ENCODE assay signal across 8 cellular contexts in the genomic region with DNA sequence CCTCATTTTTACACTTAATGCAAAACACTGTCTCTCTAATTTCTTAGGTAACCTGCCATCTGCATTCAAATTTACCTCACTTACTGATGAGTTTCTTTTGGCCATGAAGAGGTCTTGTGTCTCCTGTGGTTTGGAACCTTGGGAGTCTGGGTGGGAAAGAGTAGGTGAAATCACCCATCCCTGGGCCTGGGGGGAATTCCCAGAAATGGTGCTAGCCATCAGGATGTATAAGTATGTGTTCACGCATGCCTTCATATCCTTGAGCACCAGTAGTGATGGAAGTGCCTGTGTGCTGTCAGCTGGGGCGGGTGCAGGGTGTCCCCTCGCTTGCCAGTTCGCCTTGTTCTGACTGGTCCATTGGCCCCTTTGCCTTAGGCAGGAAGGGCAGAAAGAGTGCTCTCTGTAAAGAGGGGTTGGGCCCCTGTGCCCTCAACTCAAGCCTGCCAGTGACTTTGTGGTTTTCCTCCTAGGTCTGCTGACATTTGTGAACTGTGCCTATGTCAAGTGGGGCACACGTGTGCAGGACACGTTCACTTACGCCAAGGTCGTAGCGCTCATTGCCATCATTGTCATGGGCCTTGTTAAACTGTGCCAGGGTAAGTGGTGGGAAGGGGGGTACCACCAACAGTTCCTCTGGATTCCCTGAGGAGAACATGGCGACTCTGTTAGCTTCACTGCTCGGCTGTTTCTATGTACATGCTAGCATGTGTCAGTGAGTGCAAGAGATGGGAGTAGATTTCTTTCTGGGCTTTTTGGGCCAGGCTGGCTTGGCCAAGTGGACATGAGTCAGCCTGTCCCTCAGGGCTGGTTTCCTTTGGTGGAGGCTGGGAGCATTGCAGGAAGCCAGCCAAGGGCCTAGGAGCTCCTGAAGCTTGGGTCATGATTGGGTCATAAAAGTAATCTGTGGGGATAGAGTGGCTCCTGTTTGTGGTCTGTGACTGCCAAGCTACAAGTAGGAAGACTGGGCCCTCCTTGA. TPM values are rescaled to one million over a fixed set of nuclear protein-coding genes. Genes with fewer than 3 reads are reported as not detected.
DNase-seq lines count a peak whose midpoint lies in the region; ATAC-seq and TF ChIP-seq lines count a peak whose summit lies in the region.

No MANE protein-coding gene starts in this region.

- intact Hi-C loops in CD4-positive, alpha-beta T cell (cut with DNase I, micrococcal nuclease) = loop anchor here (1.0 to 2.0 kb wide), 3 partner anchors 15 to 22 kb away; no protein-coding TSS in a partner anchor

- peak overlapping the region; percentile 73 for H3K4me3 Mint-ChIP-seq in CD4-positive, alpha-beta T cell
- peak overlapping the region; percentile 24 for H3K4me3 Mint-ChIP-seq in natural killer cell treated with Interleukin-12 subunit alpha and Interleukin-12 subunit beta and Interleukin-15 and Interleukin-18, amount 100 ng/mL, for 72 hours

- H3K9me3 Mint-ChIP-seq in CD4-positive, alpha-beta T cell = no peaks in the 10 kb centered on the region
- H3K9me3 Mint-ChIP-seq in natural killer cell treated with Interleukin-12 subunit alpha and Interleukin-12 subunit beta and Interleukin-15 and Interleukin-18, amount 100 ng/mL, for 72 hours = no peaks in the 10 kb centered on the region

- peaks cover 93% of the 10 kb centered on the region for H3K4me1 Mint-ChIP-seq in CD4-positive, alpha-beta T cell (ENCODE audit: low read depth)
- peaks cover 71 to 74% of the 10 kb centered on the region in 2 donors for H3K4me1 Mint-ChIP-seq in natural killer cell treated with Interleukin-12 subunit alpha and Interleukin-12 subunit beta and Interleukin-15 and Interleukin-18, amount 100 ng/mL, for 72 hours (ENCODE audit: low read depth in 2 of 2)

- no peak for TF ChIP-seq CTCF in CD4-positive, alpha-beta T cell (IDR thresholded peaks at IDR 0.05)

- H3K27me3 Mint-ChIP-seq in CD4-positive, alpha-beta T cell = no peaks in the 10 kb centered on the region
- H3K27me3 Mint-ChIP-seq in natural killer cell treated with Interleukin-12 subunit alpha and Interleukin-12 subunit beta and Interleukin-15 and Interleukin-18, amount 100 ng/mL, for 72 hours = no peaks in the 10 kb centered on the region

- H3K27ac Mint-ChIP-seq in CD4-positive, alpha-beta T cell = peak overlapping the region; percentile 87
- peak overlapping the region; percentile 81 to 84 for H3K27ac Mint-ChIP-seq in natural killer cell treated with Interleukin-12 subunit alpha and Interleukin-12 subunit beta and Interleukin-15 and Interleukin-18, amount 100 ng/mL, for 72 hours

- H3K36me3 Mint-ChIP-seq in CD4-positive, alpha-beta T cell (ENCODE audit: low read depth) = peaks cover 81% of the 10 kb centered on the region
- peaks cover 18% of the 10 kb centered on the region for H3K36me3 Mint-ChIP-seq in natural killer cell treated with Interleukin-12 subunit alpha and Interleukin-12 subunit beta and Interleukin-15 and Interleukin-18, amount 100 ng/mL, for 72 hours

- CTCF ChIA-PET in CD4-positive, alpha-beta T cell (lab: Charles Lee) = interaction anchor here (0.9 to 23.0 kb wide), 5 partner anchors 8 to 24 kb away, joined by 3 to 278 read pairs (median 5); a partner anchor contains a TSS

- H3K9me3 ChIP-seq in CD4-positive, alpha-beta T cell (ENCODE audit: control insufficient read depth, low read length) = no peaks in the 10 kb centered on the region

- peak; percentile 59 for ATAC-seq in CD4-positive, alpha-beta T cell (ENCODE audit: poor library complexity)
- ATAC-seq in natural killer cell treated with Interleukin-12 subunit alpha and Interleukin-12 subunit beta and Interleukin-15 and Interleukin-18, amount 100 ng/mL, for 72 hours = no peak
- no peak for ATAC-seq in GM19395 (IDR thresholded peaks at IDR 0.05; ENCODE audit: unreplicated experiment)
- ATAC-seq in GM18517 (IDR thresholded peaks at IDR 0.05; ENCODE audit: unreplicated experiment) = no peak

- peak in 8 of 10 experiments; percentile 27 to 52 (median 44) for DNase-seq in CD4-positive, alpha-beta T cell
- DNase-seq in RPMI7951 (ENCODE audit: low read depth) = peak; percentile 97
- DNase-seq in central memory CD4-positive, alpha-beta T cell = peak; percentile 67
- DNase-seq in natural killer cell treated with Interleukin-12 subunit alpha and Interleukin-12 subunit beta and Interleukin-15 and Interleukin-18, amount 100 ng/mL, for 72 hours (ENCODE audit: low spot score) = no peak
- no peak for DNase-seq in cerebellum (ENCODE audit: low spot score)
- no peak for DNase-seq in ecto neural progenitor cell (ENCODE audit: low spot score)

- no peaks in the 10 kb centered on the region for H3K27me3 ChIP-seq in CD4-positive, alpha-beta T cell (ENCODE audit: control insufficient read depth, insufficient read depth, low read length)

- POLR2A ChIA-PET in CD4-positive, alpha-beta T cell (lab: Charles Lee) = interaction anchor here (0.8 to 14.1 kb wide), 5 partner anchors 9 to 30 kb away, joined by 3 to 271 read pairs (median 52); a partner anchor contains a TSS

- H3K27ac ChIP-seq in CD4-positive, alpha-beta T cell (ENCODE audit: low read depth, low read length) = peak overlapping the region; percentile 80

RNA-seq across cellular contexts. Expression of a gene that starts 23.2 kb away (rescaled TPM):
- total RNA-seq in CD4-positive, alpha-beta T cell = 10 to 100 TPM; 29.0 to 32.1 TPM
- total RNA-seq in RPMI7951 (2014; rRNA removed; shearing (Covaris generic)) = 15.1 and 17.9 TPM in 2 replicates
- 10 to 100 TPM; 25.8 to 27.9 TPM for total RNA-seq in natural killer cell treated with Interleukin-12 subunit alpha and Interleukin-12 subunit beta and Interleukin-15 and Interleukin-18, amount 100 ng/mL, for 72 hours
- total RNA-seq in cerebellum = 18.6 TPM

RNA-seq across cellular contexts. Expression of a gene that starts 23.2 kb away (rescaled TPM):
- 100 to 1,000 TPM; 187 to 197 TPM for total RNA-seq in CD4-positive, alpha-beta T cell
- 22.6 and 23.9 TPM in 2 replicates for total RNA-seq in RPMI7951 (2014; rRNA removed; shearing (Covaris generic))
- total RNA-seq in natural killer cell treated with Interleukin-12 subunit alpha and Interleukin-12 subunit beta and Interleukin-15 and Interleukin-18, amount 100 ng/mL, for 72 hours = 100 to 1,000 TPM in 1 of 2 donors, 10 to 100 TPM in 1; 56.2 to 111 TPM
- total RNA-seq in cerebellum = 26.7 TPM

RNA-seq across cellular contexts. Expression of a gene that starts 23.3 kb away (rescaled TPM):
- 10 to 100 TPM; 46.3 to 51.0 TPM for total RNA-seq in CD4-positive, alpha-beta T cell
- 23.3 and 30.8 TPM in 2 replicates for total RNA-seq in RPMI7951 (2014; rRNA removed; shearing (Covaris generic))
- total RNA-seq in natural killer cell treated with Interleukin-12 subunit alpha and Interleukin-12 subunit beta and Interleukin-15 and Interleukin-18, amount 100 ng/mL, for 72 hours = 10 to 100 TPM; 45.7 to 90.9 TPM
- 50.8 TPM for total RNA-seq in cerebellum

RNA-seq across cellular contexts. Expression of a gene that starts 42.4 kb away (rescaled TPM):
- 1 to 10 TPM; 4.3 to 4.7 TPM for total RNA-seq in CD4-positive, alpha-beta T cell
- total RNA-seq in RPMI7951 (2014; rRNA removed; shearing (Covaris generic)) = 23.0 and 24.4 TPM in 2 replicates
- total RNA-seq in natural killer cell treated with Interleukin-12 subunit alpha and Interleukin-12 subunit beta and Interleukin-15 and Interleukin-18, amount 100 ng/mL, for 72 hours = 10 to 100 TPM; 11.6 to 11.8 TPM
- total RNA-seq in cerebellum = 13.2 TPM

RNA-seq across cellular contexts. Expression of a gene that starts 51.6 kb away (rescaled TPM):
- not detected for total RNA-seq in CD4-positive, alpha-beta T cell
- total RNA-seq in RPMI7951 (2014; rRNA removed; shearing (Covaris generic)) = 0.24 TPM in 1 of 2 replicates, not detected in the other
- under 1 TPM in 1 of 2 donors, not detected in 1; 0.12 TPM for total RNA-seq in natural killer cell treated with Interleukin-12 subunit alpha and Interleukin-12 subunit beta and Interleukin-15 and Interleukin-18, amount 100 ng/mL, for 72 hours
- not detected for total RNA-seq in cerebellum

Comparison
In these comparisons a context has a peak if more than half of its experiments do, and no peak if none do; other contexts are left out.
1. DNase-seq: peak in CD4-positive, alpha-beta T cell (8 of 10), RPMI7951 (single experiment) and central memory CD4-positive, alpha-beta T cell (single experiment); none in natural killer cell treated with Interleukin-12 subunit alpha and Interleukin-12 subunit beta and Interleukin-15 and Interleukin-18, amount 100 ng/mL, for 72 hours (single experiment), cerebellum (single experiment) and ecto neural progenitor cell (single experiment).